1 cellular context compared by ENCODE assay signal in genomic region chr17:42798383-42799380, GRCh38.
TF ChIP-seq lines count a peak whose summit lies in the region.

Gene CNTD1 (plus strand): TSS chr17:42798861. CDS start chr17:42799068, 207 bp downstream.
Gene COA3 (minus strand): TSS chr17:42798704. CDS start chr17:42798681, 23 bp downstream.

TF ChIP-seq in HepG2, 621 proteins besides CTCF, POLR2A, EP300 and RAD21 (continued from another document and continues in another):
- TF ChIP-seq NFAT5 (CRISPR knock-in tag; IDR thresholded peaks at IDR 0.05) (0 out of 2 replicates have a peak, but pooled peaks have one; percentile 29), CBFB (CRISPR knock-in tag; IDR thresholded peaks at IDR 0.05) (peak; percentile 84), JUND (CRISPR knock-in tag; IDR thresholded peaks at IDR 0.05) (peak; percentile 61; the same call in 1 of the 2 replicates), CERS6 (CRISPR knock-in tag; IDR thresholded peaks at IDR 0.05) (no peak), ARID2 (CRISPR knock-in tag; IDR thresholded peaks at IDR 0.05; ENCODE audit: borderline replicate concordance) (peak; percentile 87; the same call in 1 of the 2 replicates), STAG1 (CRISPR knock-in tag; IDR thresholded peaks at IDR 0.05) (no peak), BRCA1 (CRISPR knock-in tag; IDR thresholded peaks at IDR 0.05) (0 out of 2 replicates have a peak, but pooled peaks have one; percentile 41), MEIS2 (CRISPR knock-in tag; IDR thresholded peaks at IDR 0.05) (peak; percentile 84), FOXO4 (CRISPR knock-in tag; conservative IDR thresholded peaks at IDR 0.05) (no peak), PREB (CRISPR knock-in tag; IDR thresholded peaks at IDR 0.05) (no peak), ZFP82 (CRISPR knock-in tag; IDR thresholded peaks at IDR 0.05; ENCODE audit: borderline replicate concordance) (peak; percentile 95; the same call in 1 of the 2 replicates), ZNF614 (CRISPR knock-in tag; IDR thresholded peaks at IDR 0.05; ENCODE audit: borderline replicate concordance) (no peak; the same call in 1 of the 2 replicates), ZNF782 (CRISPR knock-in tag; IDR thresholded peaks at IDR 0.05; ENCODE audit: borderline replicate concordance) (peak; percentile 86; the same call in 1 of the 2 replicates), SIN3A (IDR thresholded peaks at IDR 0.05; ENCODE audit: borderline replicate concordance, low read depth, low read length) (peak; percentile 88; the same call in 1 of the 2 replicates), ZNF205 (CRISPR knock-in tag; IDR thresholded peaks at IDR 0.05) (peak; percentile 85), TARDBP (CRISPR knock-in tag; IDR thresholded peaks at IDR 0.05) (peak; percentile 91), YEATS4 (CRISPR knock-in tag; IDR thresholded peaks at IDR 0.05; ENCODE audit: borderline replicate concordance) (peak; percentile 94; the same call in 1 of the 2 replicates), ATF2 (CRISPR knock-in tag; IDR thresholded peaks at IDR 0.05) (peak; percentile 81; the same call in 1 of the 2 replicates), SATB2 (CRISPR knock-in tag; IDR thresholded peaks at IDR 0.05) (no peak; the same call in 1 of the 2 replicates), E2F1 (CRISPR knock-in tag; IDR thresholded peaks at IDR 0.05) (peak; percentile 96), KMT2B (CRISPR knock-in tag; IDR thresholded peaks at IDR 0.05) (peak; percentile 88), ZFP37 (CRISPR knock-in tag; IDR thresholded peaks at IDR 0.05; ENCODE audit: borderline replicate concordance) (peak; percentile 72; the same call in 1 of the 2 replicates), RORA (CRISPR knock-in tag; IDR thresholded peaks at IDR 0.05) (no peak), ZKSCAN1 (IDR thresholded peaks at IDR 0.05; ENCODE audit: low read length) (no peak), ZNF740 (CRISPR knock-in tag; IDR thresholded peaks at IDR 0.05) (no peak), ZFP91 (CRISPR knock-in tag; IDR thresholded peaks at IDR 0.05; ENCODE audit: borderline replicate concordance) (peak; percentile 95; the same call in 1 of the 2 replicates), MZF1 (CRISPR knock-in tag; IDR thresholded peaks at IDR 0.05; ENCODE audit: borderline replicate concordance) (peak; percentile 38; the same call in 1 of the 2 replicates), ZNF749 (CRISPR knock-in tag; IDR thresholded peaks at IDR 0.05; ENCODE audit: borderline replicate concordance) (peak; percentile 86; the same call in 1 of the 2 replicates), ZNF18 (CRISPR knock-in tag; IDR thresholded peaks at IDR 0.05; ENCODE audit: insufficient replicate concordance) (peak; percentile 54), PCBP1 (IDR thresholded peaks at IDR 0.05; ENCODE audit: borderline replicate concordance, low read depth, low read length) (no peak; the same call in 1 of the 2 replicates), FOXJ3 (CRISPR knock-in tag; IDR thresholded peaks at IDR 0.05; ENCODE audit: borderline replicate concordance) (peak; percentile 48; the same call in 1 of the 2 replicates), MED13 (CRISPR knock-in tag; IDR thresholded peaks at IDR 0.05) (no peak; the same call in 1 of the 2 replicates), PHB2 (IDR thresholded peaks at IDR 0.05; ENCODE audit: partially characterized antibody) (no peak), ZBTB33 (CRISPR knock-in tag; IDR thresholded peaks at IDR 0.05) (no peak), ZBTB21 (CRISPR knock-in tag; IDR thresholded peaks at IDR 0.05) (no peak; the same call in none of the 2 replicates), ZSCAN22 (CRISPR knock-in tag; IDR thresholded peaks at IDR 0.05) (peak; percentile 73)
